ENCODE assay signal across 7 cellular contexts in the genomic region with DNA sequence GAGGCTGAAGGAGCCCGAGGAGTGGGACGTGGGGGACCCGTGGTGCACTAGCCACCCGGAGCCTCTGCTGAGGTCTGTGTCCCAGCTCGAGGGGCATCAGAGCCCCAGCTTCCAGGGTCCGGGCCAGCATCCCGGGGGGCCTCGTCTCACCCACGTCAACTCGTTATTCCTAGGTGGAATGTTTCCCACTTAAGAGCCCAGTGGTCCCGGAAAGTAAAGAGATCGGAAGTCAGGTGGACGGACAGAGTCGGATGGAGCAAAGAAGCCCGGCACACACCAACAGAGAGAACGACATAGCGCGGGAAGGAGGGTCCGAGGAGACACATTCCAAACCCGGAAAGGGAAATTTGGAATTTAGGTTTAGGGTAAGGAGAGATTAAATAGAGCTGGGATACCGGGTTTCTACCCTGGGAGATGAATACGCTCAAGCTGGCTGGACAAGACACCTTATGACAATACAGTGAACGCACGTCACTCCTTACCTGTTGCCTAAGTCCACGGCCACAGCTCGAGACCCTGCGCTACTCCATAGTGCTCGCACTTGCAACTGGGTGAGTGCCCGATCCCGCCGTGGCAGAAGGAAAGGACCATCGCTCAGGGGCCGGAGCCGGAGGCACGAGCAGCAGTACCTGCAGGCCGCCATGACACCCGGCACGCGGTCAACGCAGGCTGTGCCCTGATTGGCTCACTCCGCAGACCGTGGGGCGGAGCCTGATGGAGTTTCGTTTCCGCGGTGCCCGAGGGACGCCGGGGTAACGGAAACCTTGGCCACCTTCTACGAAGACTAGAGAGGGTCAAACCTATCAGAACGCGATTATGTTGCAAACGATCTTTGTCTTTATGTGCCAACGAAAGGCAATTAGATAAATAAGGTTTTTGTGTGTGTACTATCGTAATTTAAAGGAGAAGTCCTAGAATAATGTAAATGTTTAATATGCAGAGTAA. TPM values are rescaled to one million over a fixed set of nuclear protein-coding genes. Genes with fewer than 3 reads are reported as not detected.
A peak's percentile ranks its signal among the peaks of the same experiment; 100 is the strongest.
DNase-seq lines count a peak whose midpoint lies in the region; ATAC-seq and TF ChIP-seq lines count a peak whose summit lies in the region.

Gene PNPT1 (minus strand): TSS at position 664 of the 945 bp plus-strand sequence. CDS start 21 bp downstream, at position 643.

- peak within 1 kb of the TSS; percentile 94 for H3K4me3 ChIP-seq in astrocyte of the cerebellum (ENCODE audit: low read depth, low read length)

- no peak for TF ChIP-seq CTCF in astrocyte of the cerebellum (IDR thresholded peaks at IDR 0.05; ENCODE audit: low read depth, low read length, missing control alignments)

- peak within 1 kb of the TSS; percentile 94 for H3K27ac Mint-ChIP-seq in T-helper 2 cell treated with Interferon-gamma antibody and Interleukin-4, amounts not matched to agents 5 μg/mL and 100 μg/mL, for 36 hours

- no peaks in the 10 kb centered on the region for H3K9me3 Mint-ChIP-seq in T-helper 2 cell treated with Interferon-gamma antibody and Interleukin-4, amounts not matched to agents 5 μg/mL and 100 μg/mL, for 36 hours

- peaks cover 22% of the 10 kb centered on the region for H3K4me1 Mint-ChIP-seq in T-helper 2 cell treated with Interferon-gamma antibody and Interleukin-4, amounts not matched to agents 5 μg/mL and 100 μg/mL, for 36 hours (ENCODE audit: low read depth)

- H3K27me3 Mint-ChIP-seq in T-helper 2 cell treated with Interferon-gamma antibody and Interleukin-4, amounts not matched to agents 5 μg/mL and 100 μg/mL, for 36 hours (ENCODE audit: low read depth), result peaks cover 7% of the 10 kb centered on the region

- H3K36me3 Mint-ChIP-seq in T-helper 2 cell treated with Interferon-gamma antibody and Interleukin-4, amounts not matched to agents 5 μg/mL and 100 μg/mL, for 36 hours (ENCODE audit: low read depth), result peaks cover 24% of the 10 kb centered on the region

- in situ Hi-C loops in astrocyte of the cerebellum (cut with HindIII; ENCODE audit: low sequenced_read_pairs), result no loop called here

- peak; percentile 100 for ATAC-seq in GM18502 (IDR thresholded peaks at IDR 0.05; ENCODE audit: poor library complexity, unreplicated experiment)
- peak; percentile 100 for ATAC-seq in HG02970 (IDR thresholded peaks at IDR 0.05; ENCODE audit: low FRiP score, unreplicated experiment)

- DNase-seq in NCI-H1930 (lab: John Stamatoyannopoulos, UW) (peak; percentile 91 to 93), astrocyte of the cerebellum (ENCODE audit: low read depth) (peak; percentile 81), hepatic stellate cell (ENCODE audit: low spot score) (peak; percentile 99), renal cortical epithelial cell (ENCODE audit: low read depth) (peak; percentile 87)
- peak; percentile 94 for DNase-seq in T-helper 2 cell treated with Interferon-gamma antibody and Interleukin-4, amounts not matched to agents 5 μg/mL and 100 μg/mL, for 36 hours (ENCODE audit: low spot score)

- peak within 1 kb of the TSS; percentile 98 for H3K4me3 Mint-ChIP-seq in T-helper 2 cell treated with Interferon-gamma antibody and Interleukin-4, amounts not matched to agents 5 μg/mL and 100 μg/mL, for 36 hours

RNA-seq across cellular contexts. Expression of gene PNPT1, which starts in this region (rescaled TPM):
- 26.5 and 33.3 TPM in 2 replicates for total RNA-seq in renal cortical epithelial cell

Comparison
In these comparisons a context has a peak if more than half of its experiments do, and no peak if none do; other contexts are left out.
1. Peak in every context shown above with its lines: DNase-seq, ATAC-seq and H3K4me3 ChIP-seq.